Comparison of ENCODE assay signal across 8 cellular contexts in the genomic region with DNA sequence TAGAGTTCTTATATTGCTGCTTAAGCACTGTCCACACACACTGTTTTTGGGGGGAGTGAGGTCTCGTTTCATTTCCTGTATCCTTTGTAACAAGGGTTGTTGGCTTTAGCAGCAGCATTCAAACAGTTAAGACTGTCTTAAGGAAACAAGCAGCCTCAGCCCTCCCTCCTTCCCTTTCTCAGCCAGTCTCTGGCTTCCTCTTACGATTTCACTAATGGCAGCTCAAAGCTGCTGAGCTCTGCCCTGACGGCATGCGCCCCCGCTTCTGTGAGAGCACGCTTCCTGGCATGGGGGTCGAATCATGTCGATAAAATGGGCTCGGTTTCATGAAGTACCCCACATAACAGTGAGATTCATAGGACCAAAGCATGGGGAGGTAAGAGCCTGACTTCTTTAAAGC.
A peak's percentile ranks its signal among the peaks of the same experiment; 100 is the strongest.
DNase-seq lines count a peak whose midpoint lies in the region; ATAC-seq and TF ChIP-seq lines count a peak whose summit lies in the region.

No MANE protein-coding gene starts in this region.

- H3K27ac ChIP-seq in stomach = peak overlapping the region; percentile 24 to 81 (median 77)

- no peaks in the 10 kb centered on the region for H3K9me3 Mint-ChIP-seq in activated CD4-positive, alpha-beta T cell treated with anti-CD3 and anti-CD28 coated beads for 36 hours (ENCODE audit: low read depth)

- peaks cover 77% of the 10 kb centered on the region for H3K4me1 Mint-ChIP-seq in activated CD4-positive, alpha-beta T cell treated with anti-CD3 and anti-CD28 coated beads for 36 hours

- TF ChIP-seq CTCF in stomach (IDR thresholded peaks at IDR 0.05) = no peak

- H3K36me3 Mint-ChIP-seq in activated CD4-positive, alpha-beta T cell treated with anti-CD3 and anti-CD28 coated beads for 36 hours (ENCODE audit: low read depth) = peaks cover 45% of the 10 kb centered on the region

- H3K27me3 ChIP-seq in stomach = no peaks in the 10 kb centered on the region

- H3K36me3 ChIP-seq in stomach = peaks cover 32 to 69% (median 61%) of the 10 kb centered on the region in 4 donors

- ATAC-seq in GM18873 (IDR thresholded peaks at IDR 0.05; ENCODE audit: low FRiP score, unreplicated experiment) = peak; percentile 29
- peak; percentile 22 for ATAC-seq in HG03196 (IDR thresholded peaks at IDR 0.05; ENCODE audit: unreplicated experiment)
- peak; percentile 52 for ATAC-seq in activated CD4-positive, alpha-beta T cell treated with anti-CD3 and anti-CD28 coated beads for 36 hours

- CTCF ChIA-PET in activated CD4-positive, alpha-beta T cell treated with anti-CD3 and anti-CD28 coated beads for 36 hours (lab: Charles Lee) = interaction anchor here (0.7 to 5.6 kb wide), 11 partner anchors 9 to 134 kb away, joined by 3 to 50 read pairs (median 3); no protein-coding TSS in a partner anchor

- WGBS in stomach, 5 donors = 1 to 9% (median 2%) methylated on average over 9 of the region's 9 CpGs

- H3K4me3 Mint-ChIP-seq in activated CD4-positive, alpha-beta T cell treated with anti-CD3 and anti-CD28 coated beads for 36 hours = peak overlapping the region; percentile 78

- no peaks in the 10 kb centered on the region for H3K9me3 ChIP-seq in stomach

- no peak for TF ChIP-seq POLR2A in stomach (IDR thresholded peaks at IDR 0.05)

- no peak for TF ChIP-seq EP300 in stomach (IDR thresholded peaks at IDR 0.05)

- H3K27me3 Mint-ChIP-seq in activated CD4-positive, alpha-beta T cell treated with anti-CD3 and anti-CD28 coated beads for 36 hours = no peaks in the 10 kb centered on the region

- POLR2A ChIA-PET in activated CD4-positive, alpha-beta T cell treated with anti-CD3 and anti-CD28 coated beads for 36 hours (lab: Charles Lee) = interaction anchor here (0.6 to 3.7 kb wide), 6 partner anchors 13 to 107 kb away, joined by 3 to 18 read pairs (median 8); no protein-coding TSS in a partner anchor

- H3K4me1 ChIP-seq in stomach = peaks cover 23 to 84% (median 58%) of the 10 kb centered on the region in 4 donors

- DNase-seq in activated CD4-positive, alpha-beta T cell treated with anti-CD3 and anti-CD28 coated beads for 36 hours = peak; percentile 75
- DNase-seq in ecto neural progenitor cell (ENCODE audit: low spot score) = peak; percentile 59
- DNase-seq in midbrain (lab: John Stamatoyannopoulos, UW) = peak; percentile 49
- peak; percentile 54 for DNase-seq in stomach
- no peak for DNase-seq in H4 (ENCODE audit: low spot score)
- no peak for DNase-seq in DMS153 treated with DMSO at 0.1 percent for 48 hours (lab: John Stamatoyannopoulos, UW; ENCODE audit: unreplicated experiment)

- peak overlapping the region; percentile 98 for H3K27ac Mint-ChIP-seq in activated CD4-positive, alpha-beta T cell treated with anti-CD3 and anti-CD28 coated beads for 36 hours

- H3K4me3 ChIP-seq in stomach = peak overlapping the region; percentile 34 to 43 (median 39)

- intact Hi-C loops in activated CD4-positive, alpha-beta T cell treated with anti-CD3 and anti-CD28 coated beads for 36 hours (cut with DNase I, micrococcal nuclease) = loop anchor here (1.0 to 5.0 kb wide), 5 partner anchors 13 to 105 kb away; no protein-coding TSS in a partner anchor
- intact Hi-C loops in stomach (cut with DNase I; ENCODE audit: low total_unique reads) = no loop called here

Comparison
In these comparisons a context has a peak if more than half of its experiments do, and no peak if none do; other contexts are left out.
1. DNase-seq: peak in activated CD4-positive, alpha-beta T cell treated with anti-CD3 and anti-CD28 coated beads for 36 hours (single experiment), ecto neural progenitor cell (single experiment), midbrain (single experiment) and stomach (single experiment); none in H4 (single experiment) and DMS153 treated with DMSO at 0.1 percent for 48 hours (single experiment).
2. Peak in every context shown above with its lines, with median percentiles within 50 percentile points of each other: ATAC-seq.